8 cellular contexts compared by ENCODE assay signal in the genomic region with DNA sequence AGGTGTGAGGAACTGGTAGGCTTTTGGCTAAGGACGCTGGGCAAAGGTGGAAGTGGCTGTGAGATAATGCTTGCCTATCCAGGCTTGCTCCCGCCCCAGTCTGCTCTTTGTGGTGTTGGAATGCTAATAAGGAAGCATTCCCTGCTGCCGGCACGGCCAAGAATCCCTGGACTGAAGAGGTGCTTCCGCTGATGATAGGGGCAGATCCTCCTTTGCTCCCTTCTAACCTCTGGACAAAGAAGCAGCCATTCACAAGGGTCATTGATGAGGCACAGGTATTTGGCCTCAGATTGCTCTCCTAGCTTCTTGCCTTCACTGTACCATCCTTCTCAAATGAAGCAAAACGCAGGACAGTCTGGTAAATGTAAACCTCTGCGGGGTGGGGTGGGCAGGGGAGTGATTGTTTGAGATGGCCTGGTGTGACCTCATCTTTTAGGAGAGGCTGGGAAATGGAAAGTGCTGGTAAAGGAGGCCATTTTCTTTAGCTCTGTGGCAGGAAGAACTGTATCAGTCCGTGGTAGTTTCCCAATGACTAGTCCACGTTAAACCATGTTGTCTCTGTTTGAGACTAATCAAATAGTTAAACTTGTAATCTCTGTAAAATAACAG. TPM values are rescaled to one million over a fixed set of nuclear protein-coding genes. Genes with fewer than 3 reads are reported as not detected.
A peak's percentile ranks its signal among the peaks of the same experiment; 100 is the strongest.
DNase-seq lines count a peak whose midpoint lies in the region; ATAC-seq, FAIRE-seq and TF ChIP-seq lines count a peak whose summit lies in the region.

No MANE protein-coding gene starts in this region.

- H3K36me3 ChIP-seq in NT2/D1 (ENCODE audit: insufficient read depth, insufficient read length, low read length) (peaks cover 47% of the 10 kb centered on the region), breast epithelium (no peaks in the 10 kb centered on the region), HepG2 (replicated peaks in 1 of 2; ENCODE audit: control insufficient read depth in 1 of 2, insufficient read depth in 2 of 2, low read length in 2 of 2) (peaks cover 3 to 30% of the 10 kb centered on the region in 2 experiments), thyroid gland (peaks cover 16 to 18% of the 10 kb centered on the region in 2 donors)

- TF ChIP-seq EP300 in HepG2 (IDR thresholded peaks at IDR 0.05; ENCODE audit: low read depth in 2 of 2, low read length in 2 of 2) = no peak
- TF ChIP-seq EP300 in HepG2 (CRISPR knock-in tag; IDR thresholded peaks at IDR 0.05; ENCODE audit: borderline replicate concordance) = no peak

- intact Hi-C loops in breast epithelium (cut with DNase I; ENCODE audit: low total_unique reads) (no loop called here), HepG2 (cut with micrococcal nuclease; ENCODE audit: unreplicated experiment) (loop anchor here (2.0 kb wide), 2 partner anchors 17 to 21 kb away; no protein-coding TSS in a partner anchor), thyroid gland (cut with DNase I) (no loop called here)

- CTCF ChIA-PET in HepG2 (lab: Yijun Ruan, JAX; ENCODE audit: low intra/inter-chr PET ratio, low total read pairs) = interaction anchor here (2.1 kb wide), 1 partner anchor 20 kb away, joined by 14 read pairs; no protein-coding TSS in a partner anchor

- H3K9ac ChIP-seq in NT2/D1 (ENCODE audit: insufficient read length, low read depth) = peak overlapping the region; percentile 98
- peak overlapping the region; percentile 93 for H3K9ac ChIP-seq in HepG2 (ENCODE audit: insufficient read depth, low read depth, low read length)

- no peak overlapping the region for H2AFZ ChIP-seq in HepG2 (ENCODE audit: low read length)

- WGBS in HepG2 (ENCODE audit: low lambda C conversion rate) = 6% methylated on average over 5 of the region's 9 CpGs
- 22 to 27% methylated on average over 6 to 9 of the region's 9 CpGs for WGBS in thyroid gland, 2 donors

- TF ChIP-seq RAD21 in HepG2 (CRISPR knock-in tag; IDR thresholded peaks at IDR 0.05) = 0 out of 2 replicates have a peak, but pooled peaks have one; percentile 20

- H3K4me3 ChIP-seq in GM12875 (ENCODE audit: low read depth, low read length) = peak overlapping the region; percentile 79
- H3K4me3 ChIP-seq in NT2/D1 (ENCODE audit: insufficient read length, low read depth) = peak overlapping the region; percentile 95
- peak overlapping the region; percentile 78 to 95 (median 89) for H3K4me3 ChIP-seq in breast epithelium
- peak overlapping the region; percentile 83 to 98 (median 96) for H3K4me3 ChIP-seq in HepG2 (replicated peaks in 1 of 3; ENCODE audit: insufficient read depth in 1 of 3, low read depth in 2 of 3, low read length in 3 of 3)
- peak overlapping the region in 1 of 3 donors; percentile 50 for H3K4me3 ChIP-seq in thyroid gland (replicated peaks in 1 of 3)

- H3K9me3 ChIP-seq in NT2/D1 (ENCODE audit: insufficient read depth, low read length) (no peaks in the 10 kb centered on the region), breast epithelium (no peaks in the 10 kb centered on the region), HepG2 (ENCODE audit: low read length) (no peaks in the 10 kb centered on the region), thyroid gland (no peaks in the 10 kb centered on the region)

- H3K27me3 ChIP-seq in NT2/D1 (ENCODE audit: insufficient read depth, insufficient read length) = no peaks in the 10 kb centered on the region
- H3K27me3 ChIP-seq in breast epithelium = no peaks in the 10 kb centered on the region
- no peaks in the 10 kb centered on the region; a peak in 1 of 5 replicates for H3K27me3 ChIP-seq in HepG2 (ENCODE audit: control insufficient read depth in 1 of 2, insufficient read depth in 2 of 2, low read length in 2 of 2)
- H3K27me3 ChIP-seq in thyroid gland = no peaks in the 10 kb centered on the region

- peak overlapping the region; percentile 88 to 91 for H3K27ac ChIP-seq in breast epithelium
- H3K27ac ChIP-seq in HepG2 (ENCODE audit: extremely low read length, insufficient read depth, low read length) = peak overlapping the region; percentile 89
- peak overlapping the region in 2 of 3 donors; percentile 5 to 85 for H3K27ac ChIP-seq in thyroid gland

- no peaks in the 10 kb centered on the region for H3K4me1 ChIP-seq in NT2/D1 (ENCODE audit: insufficient read depth, insufficient read length)
- peaks cover 0 to 13% of the 10 kb centered on the region in 2 donors for H3K4me1 ChIP-seq in breast epithelium
- peaks cover 42% of the 10 kb centered on the region for H3K4me1 ChIP-seq in HepG2 (ENCODE audit: insufficient read depth, low read length)
- peaks cover 16 to 23% of the 10 kb centered on the region in 2 donors for H3K4me1 ChIP-seq in thyroid gland

- TF ChIP-seq POLR2A in breast epithelium (IDR thresholded peaks at IDR 0.05) = no peak
- TF ChIP-seq POLR2A in HepG2 (IDR thresholded peaks at IDR 0.05; ENCODE audit: insufficient read depth in 1 of 2, low read depth in 2 of 2, low read length in 2 of 2) = no peak; a peak in 2 of 4 replicates
- no peak for TF ChIP-seq POLR2A in thyroid gland (IDR thresholded peaks at IDR 0.05)

- peaks cover 33% of the 10 kb centered on the region for H4K20me1 ChIP-seq in HepG2 (ENCODE audit: insufficient read depth, low read length)

- peak overlapping the region; percentile 91 for H3K4me2 ChIP-seq in HepG2 (ENCODE audit: low read depth, low read length)

- peak; percentile 65 for ATAC-seq in HepG2
- ATAC-seq in GM21619 (IDR thresholded peaks at IDR 0.05; ENCODE audit: unreplicated experiment) = no peak
- no peak for ATAC-seq in GM18861 (IDR thresholded peaks at IDR 0.05; ENCODE audit: unreplicated experiment)
- no peak for ATAC-seq in HG02852 (IDR thresholded peaks at IDR 0.05; ENCODE audit: unreplicated experiment)

- POLR2A ChIA-PET in HepG2 (lab: Yijun Ruan, JAX) = interaction anchor here (0.5 to 2.3 kb wide), 6 partner anchors 10 to 27 kb away, joined by 3 to 7 read pairs (median 4); partner anchors contain the start of gene RRP12

- TF ChIP-seq CTCF in GM12875 (IDR thresholded peaks at IDR 0.05; ENCODE audit: borderline replicate concordance, insufficient read depth, low read depth, low read length) (no peak), breast epithelium (IDR thresholded peaks at IDR 0.05) (no peak), HepG2 (CRISPR knock-in tag; IDR thresholded peaks at IDR 0.05) (no peak), thyroid gland (IDR thresholded peaks at IDR 0.05) (no peak)

- peak; percentile 64 for DNase-seq in NT2/D1 (ENCODE audit: low read depth, low spot score)
- peak in 1 of 2 donors; percentile 49 for DNase-seq in breast epithelium (ENCODE audit: low spot score in 2 of 2)
- DNase-seq in HepG2 (ENCODE audit: low spot score) = peak; percentile 74
- peak; percentile 19 to 41 for DNase-seq in thyroid gland

- BruUV-seq in HepG2 (replicated peaks; lab: Mats Ljungman, UMichigan) = no TSS peak

- in situ Hi-C loops in HepG2 (cut with HindIII; ENCODE audit: extremely low pct_ligation_motif_present, low pct_unique_long_range_greater_than_20kb) = no loop called here

- FAIRE-seq in HepG2 (lab: Jason Lieb, UNC) = peak; percentile 64

- peaks cover 40% of the 10 kb centered on the region for H3K79me2 ChIP-seq in HepG2 (ENCODE audit: insufficient read depth, low read length)

RNA-seq across cellular contexts. Expression of gene PGAM1, which starts 1.7 kb away (rescaled TPM):
- total RNA-seq in breast epithelium = 100 to 1,000 TPM; 162 to 182 (median 171) TPM
- 354 and 442 TPM in 2 replicates for total RNA-seq in HepG2 (2016; rRNA removed; fragmentation: Illumina TruSeq; extraction: Trizol)
- 44.3 and 47.0 TPM in 2 replicates for total RNA-seq in HepG2 (2016; cell fraction: cytosol; rRNA removed; fragmentation: Illumina TruSeq; extraction: Trizol; ENCODE audit: low read depth)
- total RNA-seq in HepG2 (2016; cell fraction: insoluble cytoplasmic fraction; rRNA removed; fragmentation: Illumina TruSeq; extraction: Trizol) = 352 and 439 TPM in 2 replicates
- total RNA-seq in HepG2 (2016; cell fraction: membrane; rRNA removed; fragmentation: Illumina TruSeq; extraction: Trizol) = 128 and 141 TPM in 2 replicates
- total RNA-seq in HepG2 (2016; cell fraction: nucleus; rRNA removed; fragmentation: Illumina TruSeq; extraction: Trizol) = 126 and 144 TPM in 2 replicates
- 403 and 483 TPM in 2 replicates for polyA plus RNA-seq in HepG2 (2011; rRNA removed)
- polyA plus RNA-seq in HepG2 (2011; cell fraction: cytosol; rRNA removed) = 471 and 548 TPM in 2 replicates
- 110 and 124 TPM in 2 replicates for polyA plus RNA-seq in HepG2 (2011; cell fraction: nucleus; rRNA removed)
- polyA plus RNA-seq in HepG2 (2012) = 318 and 342 TPM in 2 replicates
- 50.9 and 54.4 TPM in 2 replicates for polyA plus RNA-seq in HepG2 (2016; cell fraction: cytosol; fragmentation: Illumina TruSeq; extraction: Trizol; ENCODE audit: low read depth)
- 474 and 488 TPM in 2 replicates for polyA plus RNA-seq in HepG2 (2016; cell fraction: insoluble cytoplasmic fraction; fragmentation: Illumina TruSeq; extraction: Trizol; ENCODE audit: low read depth)
- polyA plus RNA-seq in HepG2 (2016; cell fraction: membrane; fragmentation: Illumina TruSeq; extraction: Trizol; ENCODE audit: low read depth) = 112 and 113 TPM in 2 replicates
- polyA plus RNA-seq in HepG2 (2016; cell fraction: nucleus; fragmentation: Illumina TruSeq; extraction: Trizol; ENCODE audit: insufficient read depth, low read depth) = 181 and 193 TPM in 2 replicates
- 592 and 624 TPM in 2 replicates for polyA minus RNA-seq in HepG2 (2011; rRNA and poly(A)+ RNA removed; ENCODE audit: low replicate concordance)
- 212 and 243 TPM in 2 replicates for polyA minus RNA-seq in HepG2 (2011; cell fraction: cytosol; rRNA and poly(A)+ RNA removed)
- polyA minus RNA-seq in HepG2 (2011; cell fraction: nucleus; rRNA and poly(A)+ RNA removed) = 56.7 and 63.2 TPM in 2 replicates
- 100 to 1,000 TPM; 157 to 269 (median 191) TPM for total RNA-seq in thyroid gland

RNA-seq across cellular contexts. Expression of gene EXOSC1, which starts 18.1 kb away (rescaled TPM):
- total RNA-seq in breast epithelium = 10 to 100 TPM; 27.7 to 37.9 (median 36.7) TPM
- 39.9 and 47.6 TPM in 2 replicates for total RNA-seq in HepG2 (2016; rRNA removed; fragmentation: Illumina TruSeq; extraction: Trizol)
- 23.7 and 27.6 TPM in 2 replicates for total RNA-seq in HepG2 (2016; cell fraction: cytosol; rRNA removed; fragmentation: Illumina TruSeq; extraction: Trizol; ENCODE audit: low read depth)
- 37.7 and 48.0 TPM in 2 replicates for total RNA-seq in HepG2 (2016; cell fraction: insoluble cytoplasmic fraction; rRNA removed; fragmentation: Illumina TruSeq; extraction: Trizol)
- total RNA-seq in HepG2 (2016; cell fraction: membrane; rRNA removed; fragmentation: Illumina TruSeq; extraction: Trizol) = 24.0 and 25.8 TPM in 2 replicates
- total RNA-seq in HepG2 (2016; cell fraction: nucleus; rRNA removed; fragmentation: Illumina TruSeq; extraction: Trizol) = 16.9 and 23.2 TPM in 2 replicates
- polyA plus RNA-seq in HepG2 (2011; rRNA removed) = 36.3 and 38.0 TPM in 2 replicates
- polyA plus RNA-seq in HepG2 (2011; cell fraction: cytosol; rRNA removed) = 37.5 and 37.9 TPM in 2 replicates
- 14.0 and 17.7 TPM in 2 replicates for polyA plus RNA-seq in HepG2 (2011; cell fraction: nucleus; rRNA removed)
- 31.8 and 32.0 TPM in 2 replicates for polyA plus RNA-seq in HepG2 (2012)
- polyA plus RNA-seq in HepG2 (2016; cell fraction: cytosol; fragmentation: Illumina TruSeq; extraction: Trizol; ENCODE audit: low read depth) = 21.2 and 21.7 TPM in 2 replicates
- 59.8 and 61.6 TPM in 2 replicates for polyA plus RNA-seq in HepG2 (2016; cell fraction: insoluble cytoplasmic fraction; fragmentation: Illumina TruSeq; extraction: Trizol; ENCODE audit: low read depth)
- polyA plus RNA-seq in HepG2 (2016; cell fraction: membrane; fragmentation: Illumina TruSeq; extraction: Trizol; ENCODE audit: low read depth) = 21.5 and 23.2 TPM in 2 replicates
- 37.6 TPM in 2 replicates for polyA plus RNA-seq in HepG2 (2016; cell fraction: nucleus; fragmentation: Illumina TruSeq; extraction: Trizol; ENCODE audit: insufficient read depth, low read depth)
- polyA minus RNA-seq in HepG2 (2011; rRNA and poly(A)+ RNA removed; ENCODE audit: low replicate concordance) = 34.4 and 67.4 TPM in 2 replicates
- 7.6 and 7.7 TPM in 2 replicates for polyA minus RNA-seq in HepG2 (2011; cell fraction: cytosol; rRNA and poly(A)+ RNA removed)
- polyA minus RNA-seq in HepG2 (2011; cell fraction: nucleus; rRNA and poly(A)+ RNA removed) = 10.6 and 14.4 TPM in 2 replicates
- 10 to 100 TPM; 23.6 to 51.1 (median 29.2) TPM for total RNA-seq in thyroid gland

RNA-seq across cellular contexts. Expression of gene ZDHHC16, which starts 18.3 kb away (rescaled TPM):
- total RNA-seq in breast epithelium (10 to 100 TPM; 21.6 to 53.1 (median 44.6) TPM), HepG2 (2016; rRNA removed; fragmentation: Illumina TruSeq; extraction: Trizol) (30.2 and 41.8 TPM in 2 replicates), thyroid gland (10 to 100 TPM; 36.1 to 52.5 (median 36.5) TPM)
- total RNA-seq in HepG2 (2016; cell fraction: cytosol; rRNA removed; fragmentation: Illumina TruSeq; extraction: Trizol; ENCODE audit: low read depth) = 84.0 and 92.7 TPM in 2 replicates
- 25.9 and 43.5 TPM in 2 replicates for total RNA-seq in HepG2 (2016; cell fraction: insoluble cytoplasmic fraction; rRNA removed; fragmentation: Illumina TruSeq; extraction: Trizol)
- total RNA-seq in HepG2 (2016; cell fraction: membrane; rRNA removed; fragmentation: Illumina TruSeq; extraction: Trizol) = 104 and 115 TPM in 2 replicates
- 30.7 and 33.0 TPM in 2 replicates for total RNA-seq in HepG2 (2016; cell fraction: nucleus; rRNA removed; fragmentation: Illumina TruSeq; extraction: Trizol)
- 40.8 and 49.4 TPM in 2 replicates for polyA plus RNA-seq in HepG2 (2011; rRNA removed)
- polyA plus RNA-seq in HepG2 (2011; cell fraction: cytosol; rRNA removed) = 50.8 and 52.5 TPM in 2 replicates
- polyA plus RNA-seq in HepG2 (2011; cell fraction: nucleus; rRNA removed) = 59.0 and 60.8 TPM in 2 replicates
- 15.7 and 18.2 TPM in 2 replicates for polyA plus RNA-seq in HepG2 (2012)
- polyA plus RNA-seq in HepG2 (2016; cell fraction: cytosol; fragmentation: Illumina TruSeq; extraction: Trizol; ENCODE audit: low read depth) = 102 and 121 TPM in 2 replicates
- polyA plus RNA-seq in HepG2 (2016; cell fraction: insoluble cytoplasmic fraction; fragmentation: Illumina TruSeq; extraction: Trizol; ENCODE audit: low read depth) = 34.1 and 41.4 TPM in 2 replicates
- polyA plus RNA-seq in HepG2 (2016; cell fraction: membrane; fragmentation: Illumina TruSeq; extraction: Trizol; ENCODE audit: low read depth) = 122 and 132 TPM in 2 replicates
- polyA plus RNA-seq in HepG2 (2016; cell fraction: nucleus; fragmentation: Illumina TruSeq; extraction: Trizol; ENCODE audit: insufficient read depth, low read depth) = 55.7 and 56.8 TPM in 2 replicates
- polyA minus RNA-seq in HepG2 (2011; rRNA and poly(A)+ RNA removed; ENCODE audit: low replicate concordance) = 142 and 286 TPM in 2 replicates
- polyA minus RNA-seq in HepG2 (2011; cell fraction: cytosol; rRNA and poly(A)+ RNA removed) = 20.4 TPM in 2 replicates
- 33.9 and 35.7 TPM in 2 replicates for polyA minus RNA-seq in HepG2 (2011; cell fraction: nucleus; rRNA and poly(A)+ RNA removed)

RNA-seq across cellular contexts. Expression of gene RRP12, which starts 26.5 kb away (rescaled TPM):
- total RNA-seq in breast epithelium = 10 to 100 TPM in 2 of 3 donors, 1 to 10 TPM in 1; 7.7 to 17.7 (median 15.7) TPM
- total RNA-seq in HepG2 (2016; rRNA removed; fragmentation: Illumina TruSeq; extraction: Trizol) = 30.6 and 39.4 TPM in 2 replicates
- total RNA-seq in HepG2 (2016; cell fraction: cytosol; rRNA removed; fragmentation: Illumina TruSeq; extraction: Trizol; ENCODE audit: low read depth) = 40.0 and 40.9 TPM in 2 replicates
- 23.4 and 36.6 TPM in 2 replicates for total RNA-seq in HepG2 (2016; cell fraction: insoluble cytoplasmic fraction; rRNA removed; fragmentation: Illumina TruSeq; extraction: Trizol)
- total RNA-seq in HepG2 (2016; cell fraction: membrane; rRNA removed; fragmentation: Illumina TruSeq; extraction: Trizol) = 11.2 and 11.4 TPM in 2 replicates
- total RNA-seq in HepG2 (2016; cell fraction: nucleus; rRNA removed; fragmentation: Illumina TruSeq; extraction: Trizol) = 31.1 and 33.1 TPM in 2 replicates
- polyA plus RNA-seq in HepG2 (2011; rRNA removed) = 13.2 and 18.6 TPM in 2 replicates
- polyA plus RNA-seq in HepG2 (2011; cell fraction: cytosol; rRNA removed) = 5.0 and 5.1 TPM in 2 replicates
- 51.4 and 59.2 TPM in 2 replicates for polyA plus RNA-seq in HepG2 (2011; cell fraction: nucleus; rRNA removed)
- polyA plus RNA-seq in HepG2 (2012) = 17.9 and 28.3 TPM in 2 replicates
- 6.7 and 7.7 TPM in 2 replicates for polyA plus RNA-seq in HepG2 (2016; cell fraction: cytosol; fragmentation: Illumina TruSeq; extraction: Trizol; ENCODE audit: low read depth)
- 20.0 and 25.7 TPM in 2 replicates for polyA plus RNA-seq in HepG2 (2016; cell fraction: insoluble cytoplasmic fraction; fragmentation: Illumina TruSeq; extraction: Trizol; ENCODE audit: low read depth)
- 4.0 and 4.5 TPM in 2 replicates for polyA plus RNA-seq in HepG2 (2016; cell fraction: membrane; fragmentation: Illumina TruSeq; extraction: Trizol; ENCODE audit: low read depth)
- polyA plus RNA-seq in HepG2 (2016; cell fraction: nucleus; fragmentation: Illumina TruSeq; extraction: Trizol; ENCODE audit: insufficient read depth, low read depth) = 51.3 and 56.0 TPM in 2 replicates
- polyA minus RNA-seq in HepG2 (2011; rRNA and poly(A)+ RNA removed; ENCODE audit: low replicate concordance) = 43.7 and 49.7 TPM in 2 replicates
- 12.0 and 15.7 TPM in 2 replicates for polyA minus RNA-seq in HepG2 (2011; cell fraction: cytosol; rRNA and poly(A)+ RNA removed)
- 22.4 and 29.6 TPM in 2 replicates for polyA minus RNA-seq in HepG2 (2011; cell fraction: nucleus; rRNA and poly(A)+ RNA removed)
- total RNA-seq in thyroid gland = 10 to 100 TPM in 3 of 4 donors, 1 to 10 TPM in 1; 8.3 to 27.4 (median 15.0) TPM
